Comparison of ENCODE assay signal across 1 cellular context in genomic region chr21:45055861-45056260, GRCh38.
TF ChIP-seq lines count a peak whose summit lies in the region.

No MANE protein-coding gene starts in this region.

TF ChIP-seq in H1, 55 proteins besides CTCF, POLR2A, EP300 and RAD21:
- TF ChIP-seq CHD7 (IDR thresholded peaks at IDR 0.05; ENCODE audit: insufficient replicate concordance, low read length) (no peak), GTF2F1 (IDR thresholded peaks at IDR 0.05; ENCODE audit: borderline replicate concordance, low read depth, low read length) (no peak), ASH2L (IDR thresholded peaks at IDR 0.05; ENCODE audit: low read length) (no peak), CREB1 (IDR thresholded peaks at IDR 0.05) (no peak), RFX5 (IDR thresholded peaks at IDR 0.05; ENCODE audit: borderline replicate concordance, low read depth, low read length) (no peak), EGR1 (IDR thresholded peaks at IDR 0.05; ENCODE audit: borderline replicate concordance, low read depth, low read length) (no peak), SUZ12 (IDR thresholded peaks at IDR 0.05; ENCODE audit: low read length) (no peak), ATF3 (IDR thresholded peaks at IDR 0.05; ENCODE audit: insufficient read depth, low read depth, low read length) (no peak), TEAD4 (IDR thresholded peaks at IDR 0.05; ENCODE audit: low read depth, low read length) (no peak), POU5F1 (IDR thresholded peaks at IDR 0.05; ENCODE audit: low read depth, low read length) (no peak)
